Comparison of ENCODE assay signal across 1 cellular context in the genomic region with DNA sequence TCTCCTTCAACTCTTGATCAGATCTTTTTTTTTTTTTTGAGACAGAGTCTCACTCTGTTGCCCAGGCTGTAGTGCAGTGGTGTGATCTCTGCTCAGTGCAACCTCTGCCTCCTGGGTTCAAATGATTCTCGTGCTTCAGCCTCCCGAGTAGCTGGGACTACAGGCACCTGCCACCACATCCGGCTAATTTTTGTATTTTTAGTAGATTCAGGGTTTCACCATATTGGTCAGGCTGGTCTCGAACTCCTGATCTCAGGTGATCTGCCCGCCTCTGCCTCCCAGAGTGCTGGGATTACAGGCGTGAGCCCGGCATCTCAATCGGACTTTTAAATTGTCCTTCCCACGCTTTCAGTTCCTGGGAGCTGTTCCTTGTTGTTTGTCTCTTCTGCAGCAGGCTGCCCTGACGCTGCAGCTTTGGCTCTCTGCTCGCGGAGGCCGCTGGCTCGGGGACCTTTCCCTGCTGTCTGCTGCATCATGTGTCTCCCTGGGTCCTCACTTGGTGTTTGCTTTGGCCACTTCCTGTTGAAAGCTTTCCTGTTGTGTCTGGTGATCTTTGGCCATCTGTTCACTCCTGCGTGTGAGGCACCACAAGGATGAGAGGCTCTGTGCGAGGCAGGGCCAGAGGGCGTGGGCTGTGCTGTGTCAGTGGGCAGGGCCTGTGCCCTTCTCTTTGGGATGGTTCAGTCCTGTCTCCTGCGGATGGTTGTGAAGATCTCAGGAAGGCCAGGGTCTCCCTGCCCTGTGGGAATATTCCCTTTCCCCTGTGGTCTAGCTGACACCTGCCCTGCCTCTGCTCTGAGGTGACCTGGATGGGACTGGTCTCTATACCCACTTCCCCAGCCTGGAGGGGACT.
TF ChIP-seq lines count a peak whose summit lies in the region.

No MANE protein-coding gene starts in this region.

TF ChIP-seq in HepG2, 621 proteins besides CTCF, POLR2A, EP300 and RAD21 (continued from another document and continues in another):
- TF ChIP-seq, protein P1, sequence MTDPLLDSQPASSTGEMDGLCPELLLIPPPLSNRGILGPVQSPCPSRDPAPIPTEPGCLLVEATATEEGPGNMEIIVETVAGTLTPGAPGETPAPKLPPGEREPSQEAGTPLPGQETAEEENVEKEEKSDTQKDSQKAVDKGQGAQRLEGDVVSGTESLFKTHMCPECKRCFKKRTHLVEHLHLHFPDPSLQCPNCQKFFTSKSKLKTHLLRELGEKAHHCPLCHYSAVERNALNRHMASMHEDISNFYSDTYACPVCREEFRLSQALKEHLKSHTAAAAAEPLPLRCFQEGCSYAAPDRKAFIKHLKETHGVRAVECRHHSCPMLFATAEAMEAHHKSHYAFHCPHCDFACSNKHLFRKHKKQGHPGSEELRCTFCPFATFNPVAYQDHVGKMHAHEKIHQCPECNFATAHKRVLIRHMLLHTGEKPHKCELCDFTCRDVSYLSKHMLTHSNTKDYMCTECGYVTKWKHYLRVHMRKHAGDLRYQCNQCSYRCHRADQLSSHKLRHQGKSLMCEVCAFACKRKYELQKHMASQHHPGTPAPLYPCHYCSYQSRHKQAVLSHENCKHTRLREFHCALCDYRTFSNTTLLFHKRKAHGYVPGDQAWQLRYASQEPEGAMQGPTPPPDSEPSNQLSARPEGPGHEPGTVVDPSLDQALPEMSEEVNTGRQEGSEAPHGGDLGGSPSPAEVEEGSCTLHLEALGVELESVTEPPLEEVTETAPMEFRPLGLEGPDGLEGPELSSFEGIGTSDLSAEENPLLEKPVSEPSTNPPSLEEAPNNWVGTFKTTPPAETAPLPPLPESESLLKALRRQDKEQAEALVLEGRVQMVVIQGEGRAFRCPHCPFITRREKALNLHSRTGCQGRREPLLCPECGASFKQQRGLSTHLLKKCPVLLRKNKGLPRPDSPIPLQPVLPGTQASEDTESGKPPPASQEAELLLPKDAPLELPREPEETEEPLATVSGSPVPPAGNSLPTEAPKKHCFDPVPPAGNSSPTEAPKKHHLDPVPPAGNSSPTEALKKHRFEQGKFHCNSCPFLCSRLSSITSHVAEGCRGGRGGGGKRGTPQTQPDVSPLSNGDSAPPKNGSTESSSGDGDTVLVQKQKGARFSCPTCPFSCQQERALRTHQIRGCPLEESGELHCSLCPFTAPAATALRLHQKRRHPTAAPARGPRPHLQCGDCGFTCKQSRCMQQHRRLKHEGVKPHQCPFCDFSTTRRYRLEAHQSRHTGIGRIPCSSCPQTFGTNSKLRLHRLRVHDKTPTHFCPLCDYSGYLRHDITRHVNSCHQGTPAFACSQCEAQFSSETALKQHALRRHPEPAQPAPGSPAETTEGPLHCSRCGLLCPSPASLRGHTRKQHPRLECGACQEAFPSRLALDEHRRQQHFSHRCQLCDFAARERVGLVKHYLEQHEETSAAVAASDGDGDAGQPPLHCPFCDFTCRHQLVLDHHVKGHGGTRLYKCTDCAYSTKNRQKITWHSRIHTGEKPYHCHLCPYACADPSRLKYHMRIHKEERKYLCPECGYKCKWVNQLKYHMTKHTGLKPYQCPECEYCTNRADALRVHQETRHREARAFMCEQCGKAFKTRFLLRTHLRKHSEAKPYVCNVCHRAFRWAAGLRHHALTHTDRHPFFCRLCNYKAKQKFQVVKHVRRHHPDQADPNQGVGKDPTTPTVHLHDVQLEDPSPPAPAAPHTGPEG (CRISPR knock-in tag; IDR thresholded peaks at IDR 0.05): peak; percentile 62; the same call in 1 of the 2 replicates
- TF ChIP-seq ZNF124 (CRISPR knock-in tag; IDR thresholded peaks at IDR 0.05): peak; percentile 57; the same call in 1 of the 2 replicates
- no peak for TF ChIP-seq ZKSCAN5 (CRISPR knock-in tag; IDR thresholded peaks at IDR 0.05)
- peak; percentile 75; the same call in 1 of the 2 replicates for TF ChIP-seq ZNF276 (CRISPR knock-in tag; IDR thresholded peaks at IDR 0.05; ENCODE audit: low read depth)
- TF ChIP-seq CENPBD1 (CRISPR knock-in tag; IDR thresholded peaks at IDR 0.05; ENCODE audit: borderline replicate concordance, low read depth): no peak
- TF ChIP-seq TERF1 (CRISPR knock-in tag; IDR thresholded peaks at IDR 0.05): no peak
- peak; percentile 54; the same call in 1 of the 2 replicates for TF ChIP-seq ATF6 (CRISPR knock-in tag; conservative IDR thresholded peaks at IDR 0.05)
- TF ChIP-seq, protein P2, sequence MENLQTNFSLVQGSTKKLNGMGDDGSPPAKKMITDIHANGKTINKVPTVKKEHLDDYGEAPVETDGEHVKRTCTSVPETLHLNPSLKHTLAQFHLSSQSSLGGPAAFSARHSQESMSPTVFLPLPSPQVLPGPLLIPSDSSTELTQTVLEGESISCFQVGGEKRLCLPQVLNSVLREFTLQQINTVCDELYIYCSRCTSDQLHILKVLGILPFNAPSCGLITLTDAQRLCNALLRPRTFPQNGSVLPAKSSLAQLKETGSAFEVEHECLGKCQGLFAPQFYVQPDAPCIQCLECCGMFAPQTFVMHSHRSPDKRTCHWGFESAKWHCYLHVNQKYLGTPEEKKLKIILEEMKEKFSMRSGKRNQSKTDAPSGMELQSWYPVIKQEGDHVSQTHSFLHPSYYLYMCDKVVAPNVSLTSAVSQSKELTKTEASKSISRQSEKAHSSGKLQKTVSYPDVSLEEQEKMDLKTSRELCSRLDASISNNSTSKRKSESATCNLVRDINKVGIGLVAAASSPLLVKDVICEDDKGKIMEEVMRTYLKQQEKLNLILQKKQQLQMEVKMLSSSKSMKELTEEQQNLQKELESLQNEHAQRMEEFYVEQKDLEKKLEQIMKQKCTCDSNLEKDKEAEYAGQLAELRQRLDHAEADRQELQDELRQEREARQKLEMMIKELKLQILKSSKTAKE (CRISPR knock-in tag; IDR thresholded peaks at IDR 0.05; ENCODE audit: borderline replicate concordance): peak; percentile 100
- 0 out of 2 replicates have a peak, but pooled peaks have one; percentile 76 for TF ChIP-seq ZNF557 (CRISPR knock-in tag; IDR thresholded peaks at IDR 0.05)
- TF ChIP-seq ZNF260 (CRISPR knock-in tag; IDR thresholded peaks at IDR 0.05; ENCODE audit: borderline replicate concordance, low read depth): no peak
- 0 out of 2 replicates have a peak, but pooled peaks have one; percentile 71 for TF ChIP-seq HIVEP1 (CRISPR knock-in tag; IDR thresholded peaks at IDR 0.05)
- TF ChIP-seq NCOR1 (IDR thresholded peaks at IDR 0.05; ENCODE audit: borderline replicate concordance, low read length): peak; percentile 79; the same call in 1 of the 2 replicates
- no peak; the same call in 1 of the 2 replicates for TF ChIP-seq KLF12 (CRISPR knock-in tag; IDR thresholded peaks at IDR 0.05; ENCODE audit: borderline replicate concordance)
- TF ChIP-seq BRF2 (CRISPR knock-in tag; IDR thresholded peaks at IDR 0.05): no peak
- peak; percentile 97 for TF ChIP-seq ZNF589 (CRISPR knock-in tag; conservative IDR thresholded peaks at IDR 0.05)
- TF ChIP-seq, protein P3, sequence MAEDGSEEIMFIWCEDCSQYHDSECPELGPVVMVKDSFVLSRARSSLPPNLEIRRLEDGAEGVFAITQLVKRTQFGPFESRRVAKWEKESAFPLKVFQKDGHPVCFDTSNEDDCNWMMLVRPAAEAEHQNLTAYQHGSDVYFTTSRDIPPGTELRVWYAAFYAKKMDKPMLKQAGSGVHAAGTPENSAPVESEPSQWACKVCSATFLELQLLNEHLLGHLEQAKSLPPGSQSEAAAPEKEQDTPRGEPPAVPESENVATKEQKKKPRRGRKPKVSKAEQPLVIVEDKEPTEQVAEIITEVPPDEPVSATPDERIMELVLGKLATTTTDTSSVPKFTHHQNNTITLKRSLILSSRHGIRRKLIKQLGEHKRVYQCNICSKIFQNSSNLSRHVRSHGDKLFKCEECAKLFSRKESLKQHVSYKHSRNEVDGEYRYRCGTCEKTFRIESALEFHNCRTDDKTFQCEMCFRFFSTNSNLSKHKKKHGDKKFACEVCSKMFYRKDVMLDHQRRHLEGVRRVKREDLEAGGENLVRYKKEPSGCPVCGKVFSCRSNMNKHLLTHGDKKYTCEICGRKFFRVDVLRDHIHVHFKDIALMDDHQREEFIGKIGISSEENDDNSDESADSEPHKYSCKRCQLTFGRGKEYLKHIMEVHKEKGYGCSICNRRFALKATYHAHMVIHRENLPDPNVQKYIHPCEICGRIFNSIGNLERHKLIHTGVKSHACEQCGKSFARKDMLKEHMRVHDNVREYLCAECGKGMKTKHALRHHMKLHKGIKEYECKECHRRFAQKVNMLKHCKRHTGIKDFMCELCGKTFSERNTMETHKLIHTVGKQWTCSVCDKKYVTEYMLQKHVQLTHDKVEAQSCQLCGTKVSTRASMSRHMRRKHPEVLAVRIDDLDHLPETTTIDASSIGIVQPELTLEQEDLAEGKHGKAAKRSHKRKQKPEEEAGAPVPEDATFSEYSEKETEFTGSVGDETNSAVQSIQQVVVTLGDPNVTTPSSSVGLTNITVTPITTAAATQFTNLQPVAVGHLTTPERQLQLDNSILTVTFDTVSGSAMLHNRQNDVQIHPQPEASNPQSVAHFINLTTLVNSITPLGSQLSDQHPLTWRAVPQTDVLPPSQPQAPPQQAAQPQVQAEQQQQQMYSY (CRISPR knock-in tag; IDR thresholded peaks at IDR 0.05): no peak
- TF ChIP-seq REL (CRISPR knock-in tag; conservative IDR thresholded peaks at IDR 0.05): 0 out of 2 replicates have a peak, but pooled peaks have one; percentile 62
- TF ChIP-seq, protein P4, sequence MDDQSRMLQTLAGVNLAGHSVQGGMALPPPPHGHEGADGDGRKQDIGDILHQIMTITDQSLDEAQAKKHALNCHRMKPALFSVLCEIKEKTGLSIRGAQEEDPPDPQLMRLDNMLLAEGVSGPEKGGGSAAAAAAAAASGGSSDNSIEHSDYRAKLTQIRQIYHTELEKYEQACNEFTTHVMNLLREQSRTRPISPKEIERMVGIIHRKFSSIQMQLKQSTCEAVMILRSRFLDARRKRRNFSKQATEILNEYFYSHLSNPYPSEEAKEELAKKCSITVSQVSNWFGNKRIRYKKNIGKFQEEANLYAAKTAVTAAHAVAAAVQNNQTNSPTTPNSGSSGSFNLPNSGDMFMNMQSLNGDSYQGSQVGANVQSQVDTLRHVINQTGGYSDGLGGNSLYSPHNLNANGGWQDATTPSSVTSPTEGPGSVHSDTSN (CRISPR knock-in tag; IDR thresholded peaks at IDR 0.05; ENCODE audit: borderline replicate concordance): no peak
- TF ChIP-seq ZMYM4 (CRISPR knock-in tag; IDR thresholded peaks at IDR 0.05): peak; percentile 81; the same call in 1 of the 2 replicates
- no peak for TF ChIP-seq TRIM22 (IDR thresholded peaks at IDR 0.05)
